Comparison of ENCODE assay signal across 23 cellular contexts in genomic region chr16:19164285-19164684, GRCh38.
"Had no signal": no experiment of that assay in that cellular context is flagged by ENCODE, and none has a peak within 500 bp of the region (broad histone marks: within the 10 kb centered on the region; RNA-seq: fewer than 3 reads in every experiment).

No MANE protein-coding gene starts in this region.

- FAIRE-seq: HTR-8/SVneo had no signal

- H3K4me3 Mint-ChIP-seq: T-cell had no signal

- H3K9ac ChIP-seq: SK-N-SH had no signal

- H3K36me3 Mint-ChIP-seq: T-cell had no signal

- ATAC-seq: Panc1, PC-3, T-cell had no signal

- H3K4me2 ChIP-seq: SK-N-SH had no signal

- DNase-seq: Karpas-422, KG1, MV-4-11, NCI-H1048, NCI-H1436, NCI-H1694, NCI-H187 treated with DMSO at 0.1 percent for 48 hours, NCI-H2029 treated with DMSO at 0.1 percent for 48 hours, NCI-H2171 treated with DMSO at 0.1 percent for 48 hours, NCI-H345, NCI-H446 treated with DMSO at 0.1 percent for 48 hours, NCI-H510A treated with DMSO at 0.1 percent for 48 hours, NCI-H526, NCI-H82, PC-3, SHP77, SK-N-SH, SW 1271, T-cell had no signal

- H3K4me1 Mint-ChIP-seq: T-cell had no signal

- H3K9me3 ChIP-seq: SK-N-SH had no signal

- H3K27ac ChIP-seq: HL-60, RWPE1 had no signal

- H3K27ac Mint-ChIP-seq: T-cell had no signal
